8 cellular contexts compared by ENCODE assay signal in genomic region chr5:129460951-129461815, GRCh38. TPM values are rescaled to one million over a fixed set of nuclear protein-coding genes. Genes with fewer than 3 reads are reported as not detected.
DNase-seq lines count a peak whose midpoint lies in the region; ATAC-seq and TF ChIP-seq lines count a peak whose summit lies in the region.

No MANE protein-coding gene starts in this region.

- no peaks in the 10 kb centered on the region for H3K36me3 Mint-ChIP-seq in nephron (ENCODE audit: low read depth)

- no peak for TF ChIP-seq EP300 in SK-N-SH (IDR thresholded peaks at IDR 0.05; ENCODE audit: borderline replicate concordance in 1 of 2, low read depth in 1 of 2, low read length in 1 of 2)

- peaks cover 29% of the 10 kb centered on the region for H3K27me3 ChIP-seq in SK-N-SH (ENCODE audit: insufficient read depth)

- H3K27ac Mint-ChIP-seq in nephron = peak overlapping the region; percentile 82 to 90 (median 90)

- peaks cover 43% of the 10 kb centered on the region for H3K27me3 Mint-ChIP-seq in nephron (ENCODE audit: low read depth)

- H3K36me3 ChIP-seq in SK-N-SH (replicated peaks in 1 of 2; ENCODE audit: control insufficient read depth in 1 of 2, insufficient read depth in 2 of 2, low read length in 1 of 2) = no peaks in the 10 kb centered on the region

- H3K4me3 Mint-ChIP-seq in nephron = peak overlapping the region; percentile 96 to 99 (median 97)

- no peaks in the 10 kb centered on the region for H3K9me3 ChIP-seq in SK-N-SH

- WGBS in SK-N-SH (ENCODE audit: low lambda C conversion rate) = 4% methylated on average over 30 of the region's 90 CpGs

- no peak overlapping the region for H3K27ac ChIP-seq in SK-N-SH (ENCODE audit: low read depth in 2 of 2, low read length in 1 of 2)

- H2AFZ ChIP-seq in SK-N-SH (ENCODE audit: low read depth) = no peak overlapping the region

- H3K9me2 ChIP-seq in SK-N-SH = no peaks in the 10 kb centered on the region

- H3K9me3 Mint-ChIP-seq in nephron = no peaks in the 10 kb centered on the region

- TF ChIP-seq CTCF in SK-N-SH (IDR thresholded peaks at IDR 0.05) = peak; percentile 30
- TF ChIP-seq CTCF in nephron (IDR thresholded peaks at IDR 0.05; ENCODE audit: unreplicated experiment in 3 of 3) = peak; percentile 29 to 55 (median 42)

- peak; percentile 66 for ATAC-seq in HG02610 (IDR thresholded peaks at IDR 0.05; ENCODE audit: unreplicated experiment)
- ATAC-seq in esophagus mucosa = peak; percentile 57
- ATAC-seq in HG03280 (IDR thresholded peaks at IDR 0.05; ENCODE audit: unreplicated experiment) = no peak

- H3K79me2 ChIP-seq in SK-N-SH (ENCODE audit: insufficient read depth) = no peaks in the 10 kb centered on the region

- peaks cover 24% of the 10 kb centered on the region for H3K4me1 Mint-ChIP-seq in nephron

- H3K9ac ChIP-seq in SK-N-SH = no peak overlapping the region

- TF ChIP-seq RAD21 in SK-N-SH (IDR thresholded peaks at IDR 0.05; ENCODE audit: low read length) = peak; percentile 33; the same call in 1 of the 2 replicates

- DNase-seq in SK-N-SH = peak; percentile 71
- no peak for DNase-seq in AG08395 (ENCODE audit: low spot score)
- DNase-seq in NCI-H2107 treated with DMSO at 0.1 percent for 48 hours (lab: John Stamatoyannopoulos, UW; ENCODE audit: unreplicated experiment) = no peak

- CTCF ChIA-PET in SK-N-SH (lab: Yijun Ruan, JAX) = interaction anchor here (0.6 kb wide), 1 partner anchor 221 kb away, joined by 3 read pairs; no protein-coding TSS in a partner anchor

- H3F3A ChIP-seq in SK-N-SH (replicated peaks; ENCODE audit: insufficient read depth) = no peaks in the 10 kb centered on the region

- peak overlapping the region; percentile 23 for H3K4me3 ChIP-seq in GM08714 (ENCODE audit: low read length)
- peak overlapping the region in 1 of 2 experiments; percentile 37; a peak in 2 of 4 replicates for H3K4me3 ChIP-seq in SK-N-SH (ENCODE audit: low read depth in 2 of 2, low read length in 1 of 2)

- no peaks in the 10 kb centered on the region; a peak in 1 of 4 replicates for H3K4me1 ChIP-seq in SK-N-SH (ENCODE audit: control insufficient read depth in 1 of 2, insufficient read depth in 2 of 2, low read depth in 1 of 2, low read length in 1 of 2)

- no peaks in the 10 kb centered on the region for H4K20me1 ChIP-seq in SK-N-SH (ENCODE audit: insufficient read depth)

- POLR2A ChIA-PET in SK-N-SH (lab: Yijun Ruan, JAX) = no interaction called here

- peak overlapping the region; percentile 55 for H3K4me2 ChIP-seq in SK-N-SH

TF ChIP-seq in SK-N-SH, 30 proteins besides CTCF, POLR2A, EP300 and RAD21:
- TF ChIP-seq TCF12 (IDR thresholded peaks at IDR 0.05) = no peak
- TF ChIP-seq MXI1 (IDR thresholded peaks at IDR 0.05; ENCODE audit: low read depth, low read length) = no peak
- TF ChIP-seq SMC3 (IDR thresholded peaks at IDR 0.05; ENCODE audit: low read depth, low read length) = no peak
- no peak for TF ChIP-seq GABPA (IDR thresholded peaks at IDR 0.05; ENCODE audit: low read depth)
- TF ChIP-seq RXRA (IDR thresholded peaks at IDR 0.05; ENCODE audit: borderline replicate concordance, low read depth) = no peak
- no peak for TF ChIP-seq REST (IDR thresholded peaks at IDR 0.05; ENCODE audit: low read depth, low read length)
- no peak for TF ChIP-seq RFX5 (IDR thresholded peaks at IDR 0.05; ENCODE audit: low read length)
- TF ChIP-seq MEF2A (IDR thresholded peaks at IDR 0.05; ENCODE audit: borderline replicate concordance, low read depth) = no peak
- no peak for TF ChIP-seq CHD2 (IDR thresholded peaks at IDR 0.05; ENCODE audit: low read length, partially characterized antibody)
- no peak for TF ChIP-seq PBX3 (IDR thresholded peaks at IDR 0.05)
- TF ChIP-seq ZBTB33 (IDR thresholded peaks at IDR 0.05; ENCODE audit: borderline replicate concordance, low read depth) = no peak
- no peak for TF ChIP-seq POLR2AphosphoS5 (IDR thresholded peaks at IDR 0.05; ENCODE audit: low read depth, low read length)
- no peak for TF ChIP-seq JUND (IDR thresholded peaks at IDR 0.05)
- no peak for TF ChIP-seq SIN3A (IDR thresholded peaks at IDR 0.05; ENCODE audit: borderline replicate concordance, low read depth, low read length)

RNA-seq across cellular contexts. Expression of gene ADAMTS19, which starts 1.1 kb away (rescaled TPM):
- 0.10 TPM in 1 of 2 replicates, not detected in the other for polyA plus RNA-seq in SK-N-SH (2012; rRNA removed)
- not detected in 2 replicates for polyA plus RNA-seq in SK-N-SH (2012; cell fraction: cytosol; rRNA removed)
- polyA plus RNA-seq in SK-N-SH (2012; cell fraction: nucleus; rRNA removed) = not detected in 2 replicates
- total RNA-seq in esophagus mucosa = not detected
